In the genomic region with DNA sequence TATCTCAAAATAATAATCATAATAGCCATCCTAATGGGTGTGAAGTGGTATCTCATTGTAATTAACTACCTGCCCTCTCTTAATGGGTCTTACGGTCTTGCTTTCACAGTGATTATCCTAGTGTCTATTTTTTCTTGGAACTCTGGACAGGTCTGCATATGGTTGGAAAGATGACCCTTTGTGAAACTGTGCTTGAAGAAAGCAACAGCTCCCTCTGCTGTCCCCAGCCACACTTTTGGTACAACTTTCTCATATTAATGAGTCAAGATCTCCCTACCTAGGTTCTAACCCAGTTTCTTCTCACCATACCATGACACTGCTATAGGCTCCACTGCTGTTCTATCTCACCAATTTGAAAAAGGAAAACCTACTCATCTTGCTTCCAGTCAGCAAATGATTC, we compare ENCODE assay signal across 10 cellular contexts. TPM values are rescaled to one million over a fixed set of nuclear protein-coding genes. Genes with fewer than 3 reads are reported as not detected.
DNase-seq lines count a peak whose midpoint lies in the region; ATAC-seq and TF ChIP-seq lines count a peak whose summit lies in the region.
"Had no signal": no experiment of that assay in that cellular context is flagged by ENCODE, and none has a peak within 500 bp of the region (broad histone marks: within the 10 kb centered on the region; RNA-seq: fewer than 3 reads in every experiment).

No MANE protein-coding gene starts in this region.

- intact Hi-C loops in CD8-positive, alpha-beta T cell (cut with DNase I, micrococcal nuclease) = no loop called here
- intact Hi-C loops in activated T-helper 1 cell treated with anti-CD3 and anti-CD28 coated beads, Interleukin-12 subunit alpha, Interleukin-12 subunit beta, Interleukin-2, Interleukin-4 antibody, amounts not matched to agents 30 ng/mL and 10 ng/mL and 1 ng/mL, durations not matched to agents 14 hours and 24 hours and 36 hours (cut with micrococcal nuclease) = no loop called here

- no peak overlapping the region for H3K4ac ChIP-seq in mesendoderm (ENCODE audit: low read depth, low read length)

- H2BK5ac ChIP-seq in mesendoderm (ENCODE audit: low read length) = no peak overlapping the region

- no peaks in the 10 kb centered on the region for H3K27me3 ChIP-seq in mesendoderm (ENCODE audit: insufficient read depth, low read length, poor library complexity)
- no peaks in the 10 kb centered on the region for H3K27me3 ChIP-seq in CD8-positive, alpha-beta T cell (ENCODE audit: insufficient read depth, low read length)

- no peaks in the 10 kb centered on the region for H3K9me3 ChIP-seq in CD8-positive, alpha-beta T cell (ENCODE audit: low read length)

- H3K4me1 Mint-ChIP-seq in effector memory CD8-positive, alpha-beta T cell (ENCODE audit: low read depth in 2 of 2) = no peaks in the 10 kb centered on the region
- H3K4me1 Mint-ChIP-seq in CD8-positive, alpha-beta T cell (ENCODE audit: low read depth) = no peaks in the 10 kb centered on the region
- no peaks in the 10 kb centered on the region for H3K4me1 Mint-ChIP-seq in activated T-helper 1 cell treated with anti-CD3 and anti-CD28 coated beads, Interleukin-12 subunit alpha, Interleukin-12 subunit beta, Interleukin-2, Interleukin-4 antibody, amounts not matched to agents 30 ng/mL and 10 ng/mL and 1 ng/mL, durations not matched to agents 14 hours and 24 hours and 36 hours (ENCODE audit: low read depth)

- H2AK5ac ChIP-seq in mesendoderm (ENCODE audit: low read length) = no peak overlapping the region

- TF ChIP-seq CTCF in astrocyte of the spinal cord (IDR thresholded peaks at IDR 0.05; ENCODE audit: low read depth, low read length) = peak; percentile 36
- no peak for TF ChIP-seq CTCF in CD8-positive, alpha-beta T cell (IDR thresholded peaks at IDR 0.05)

- WGBS in mesendoderm (ENCODE audit: extremely low coverage, insufficient coverage, low lambda C conversion rate) = no CpG with 5 or more reads among the region's 1 CpG

- H2BK15ac ChIP-seq in mesendoderm (replicated peaks; ENCODE audit: low read depth) = no peak overlapping the region

- H3K36me3 ChIP-seq in mesendoderm (ENCODE audit: control insufficient read depth, insufficient read depth, low read length) = no peaks in the 10 kb centered on the region
- no peaks in the 10 kb centered on the region for H3K36me3 ChIP-seq in CD8-positive, alpha-beta T cell (ENCODE audit: insufficient read depth, low read length)

- H3K23ac ChIP-seq in mesendoderm (ENCODE audit: low read length) = no peak overlapping the region

- H3K56ac ChIP-seq in mesendoderm (ENCODE audit: low read length) = no peak overlapping the region

- no peak overlapping the region for H4K5ac ChIP-seq in mesendoderm (ENCODE audit: low read length)

- no peak overlapping the region for H3K27ac Mint-ChIP-seq in effector memory CD8-positive, alpha-beta T cell
- H3K27ac Mint-ChIP-seq in CD8-positive, alpha-beta T cell = no peak overlapping the region
- no peak overlapping the region for H3K27ac Mint-ChIP-seq in activated T-helper 1 cell treated with anti-CD3 and anti-CD28 coated beads, Interleukin-12 subunit alpha, Interleukin-12 subunit beta, Interleukin-2, Interleukin-4 antibody, amounts not matched to agents 30 ng/mL and 10 ng/mL and 1 ng/mL, durations not matched to agents 14 hours and 24 hours and 36 hours

- no peak overlapping the region for H3K4me2 ChIP-seq in mesendoderm (ENCODE audit: low read length)

- no peaks in the 10 kb centered on the region for H3K4me1 ChIP-seq in mesendoderm (ENCODE audit: control insufficient read depth, low read depth, low read length)
- no peaks in the 10 kb centered on the region for H3K4me1 ChIP-seq in CD8-positive, alpha-beta T cell (ENCODE audit: insufficient read depth, low read length)

- POLR2A ChIA-PET in CD8-positive, alpha-beta T cell (lab: Charles Lee) = no interaction called here

- H3K79me1 ChIP-seq in mesendoderm (ENCODE audit: low read length) = no peaks in the 10 kb centered on the region

- no peaks in the 10 kb centered on the region for H3K9me3 Mint-ChIP-seq in effector memory CD8-positive, alpha-beta T cell
- no peaks in the 10 kb centered on the region for H3K9me3 Mint-ChIP-seq in CD8-positive, alpha-beta T cell
- no peaks in the 10 kb centered on the region for H3K9me3 Mint-ChIP-seq in activated T-helper 1 cell treated with anti-CD3 and anti-CD28 coated beads, Interleukin-12 subunit alpha, Interleukin-12 subunit beta, Interleukin-2, Interleukin-4 antibody, amounts not matched to agents 30 ng/mL and 10 ng/mL and 1 ng/mL, durations not matched to agents 14 hours and 24 hours and 36 hours

- CTCF ChIA-PET in CD8-positive, alpha-beta T cell (lab: Charles Lee) = no interaction called here

- in situ Hi-C loops in astrocyte of the spinal cord (cut with HindIII; ENCODE audit: low sequenced_read_pairs) = no loop called here

- no peaks in the 10 kb centered on the region for H3K79me2 ChIP-seq in mesendoderm (ENCODE audit: control insufficient read depth, insufficient read depth, low read length)

- no peaks in the 10 kb centered on the region for H3K27me3 Mint-ChIP-seq in effector memory CD8-positive, alpha-beta T cell
- H3K27me3 Mint-ChIP-seq in CD8-positive, alpha-beta T cell (ENCODE audit: low read depth) = no peaks in the 10 kb centered on the region
- no peaks in the 10 kb centered on the region for H3K27me3 Mint-ChIP-seq in activated T-helper 1 cell treated with anti-CD3 and anti-CD28 coated beads, Interleukin-12 subunit alpha, Interleukin-12 subunit beta, Interleukin-2, Interleukin-4 antibody, amounts not matched to agents 30 ng/mL and 10 ng/mL and 1 ng/mL, durations not matched to agents 14 hours and 24 hours and 36 hours (ENCODE audit: insufficient read depth)

- no peak for ATAC-seq in effector memory CD8-positive, alpha-beta T cell (replicated peaks)
- no peak for ATAC-seq in CD8-positive, alpha-beta T cell

- no peak overlapping the region for H4K8ac ChIP-seq in mesendoderm (ENCODE audit: low read depth, low read length)

- H3K4me3 ChIP-seq in astrocyte of the spinal cord (ENCODE audit: low read depth, low read length) (no peak overlapping the region), mesendoderm (ENCODE audit: low read length) (no peak overlapping the region)
- H3K4me3 ChIP-seq in CD8-positive, alpha-beta T cell (ENCODE audit: low read depth, low read length) = no peak overlapping the region

- DNase-seq in EL (peak; percentile 0), HuH-7.5 (ENCODE audit: low spot score) (peak; percentile 18), astrocyte of the spinal cord (ENCODE audit: low read depth, low spot score) (peak; percentile 3), mesendoderm (peak; percentile 37), DMS153 treated with DMSO at 0.1 percent for 48 hours (lab: John Stamatoyannopoulos, UW; ENCODE audit: unreplicated experiment) (no peak)
- no peak for DNase-seq in effector memory CD8-positive, alpha-beta T cell
- DNase-seq in CD8-positive, alpha-beta T cell = no peak
- DNase-seq in activated T-helper 1 cell treated with anti-CD3 and anti-CD28 coated beads, Interleukin-12 subunit alpha, Interleukin-12 subunit beta, Interleukin-2, Interleukin-4 antibody, amounts not matched to agents 30 ng/mL and 10 ng/mL and 1 ng/mL, durations not matched to agents 14 hours and 24 hours and 36 hours (ENCODE audit: low spot score) = no peak
- DNase-seq: NCI-H1436; stimulated activated CD4-positive, alpha-beta T cell treated with anti-CD3 and anti-CD28 coated beads, Interleukin-4, amount 100 ng/mL, for 24 hours had no signal

- H3K27ac ChIP-seq in mesendoderm (ENCODE audit: low read depth, low read length) = no peak overlapping the region
- no peak overlapping the region for H3K27ac ChIP-seq in CD8-positive, alpha-beta T cell (ENCODE audit: low read depth, low read length)

- H3K36me3 Mint-ChIP-seq in effector memory CD8-positive, alpha-beta T cell (ENCODE audit: insufficient read depth) = no peaks in the 10 kb centered on the region
- H3K36me3 Mint-ChIP-seq in CD8-positive, alpha-beta T cell = no peaks in the 10 kb centered on the region
- H3K36me3 Mint-ChIP-seq in activated T-helper 1 cell treated with anti-CD3 and anti-CD28 coated beads, Interleukin-12 subunit alpha, Interleukin-12 subunit beta, Interleukin-2, Interleukin-4 antibody, amounts not matched to agents 30 ng/mL and 10 ng/mL and 1 ng/mL, durations not matched to agents 14 hours and 24 hours and 36 hours (ENCODE audit: low read depth) = no peaks in the 10 kb centered on the region

- no peak overlapping the region for H3K4me3 Mint-ChIP-seq in effector memory CD8-positive, alpha-beta T cell
- no peak overlapping the region for H3K4me3 Mint-ChIP-seq in CD8-positive, alpha-beta T cell
- no peak overlapping the region for H3K4me3 Mint-ChIP-seq in activated T-helper 1 cell treated with anti-CD3 and anti-CD28 coated beads, Interleukin-12 subunit alpha, Interleukin-12 subunit beta, Interleukin-2, Interleukin-4 antibody, amounts not matched to agents 30 ng/mL and 10 ng/mL and 1 ng/mL, durations not matched to agents 14 hours and 24 hours and 36 hours

- no peak overlapping the region for H3K18ac ChIP-seq in mesendoderm (ENCODE audit: low read length)

- no peak overlapping the region for H3K9ac ChIP-seq in mesendoderm (ENCODE audit: low read length)

- H2BK120ac ChIP-seq in mesendoderm (ENCODE audit: low read depth, low read length) = no peak overlapping the region

RNA-seq across cellular contexts. Expression of a gene that starts 2.4 kb away (rescaled TPM):
- not detected for polyA plus RNA-seq in mesendoderm (2013, experiment 1 of 2)
- not detected for polyA plus RNA-seq in mesendoderm (2013, experiment 2 of 2)
- total RNA-seq in CD8-positive, alpha-beta T cell = not detected
- total RNA-seq in activated T-helper 1 cell treated with anti-CD3 and anti-CD28 coated beads, Interleukin-12 subunit alpha, Interleukin-12 subunit beta, Interleukin-2, Interleukin-4 antibody, amounts not matched to agents 30 ng/mL and 10 ng/mL and 1 ng/mL, durations not matched to agents 14 hours and 24 hours and 36 hours = not detected in 2 replicates

Comparison
In these comparisons a context has a peak if more than half of its experiments do, and no peak if none do; other contexts are left out.
1. DNase-seq: peak in EL (single experiment), HuH-7.5 (single experiment), astrocyte of the spinal cord (single experiment) and mesendoderm (single experiment); none in DMS153 treated with DMSO at 0.1 percent for 48 hours (single experiment), effector memory CD8-positive, alpha-beta T cell (0 of 3), CD8-positive, alpha-beta T cell (0 of 7) and activated T-helper 1 cell treated with anti-CD3 and anti-CD28 coated beads, Interleukin-12 subunit alpha, Interleukin-12 subunit beta, Interleukin-2, Interleukin-4 antibody, amounts not matched to agents 30 ng/mL and 10 ng/mL and 1 ng/mL, durations not matched to agents 14 hours and 24 hours and 36 hours (single experiment).